ENCODE assay signal across 13 cellular contexts in the genomic region with DNA sequence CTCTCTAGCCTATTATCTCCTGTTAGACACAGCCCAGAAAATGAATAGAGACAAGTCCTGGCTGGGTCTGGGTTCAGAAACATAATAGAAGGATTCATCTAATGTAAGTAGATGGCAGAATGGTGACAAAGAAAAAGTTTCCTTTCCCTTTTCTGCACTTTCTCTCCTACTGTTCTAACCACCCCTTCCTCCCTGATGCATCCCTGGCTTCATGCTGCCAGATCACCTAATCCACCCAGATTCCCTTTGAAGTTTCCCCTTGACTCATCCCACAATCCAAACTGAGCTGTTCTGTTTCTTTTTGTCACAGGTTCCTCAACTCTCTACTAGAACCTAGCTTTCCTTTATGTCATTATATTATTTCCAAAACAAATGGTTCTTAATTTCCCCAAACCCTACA. TPM values are rescaled to one million over a fixed set of nuclear protein-coding genes. Genes with fewer than 3 reads are reported as not detected.
DNase-seq lines count a peak whose midpoint lies in the region; TF ChIP-seq lines count a peak whose summit lies in the region.
"Had no signal": no experiment of that assay in that cellular context is flagged by ENCODE, and none has a peak within 500 bp of the region (broad histone marks: within the 10 kb centered on the region; RNA-seq: fewer than 3 reads in every experiment).

No MANE protein-coding gene starts in this region.

- intact Hi-C loops in transverse colon (cut with DNase I; ENCODE audit: low total_unique reads) (no loop called here), tibial artery (cut with DNase I; ENCODE audit: low total_unique reads) (no loop called here)

- no peak for TF ChIP-seq CTCF in hepatocyte (IDR thresholded peaks at IDR 0.05; ENCODE audit: poor library complexity)
- no peak for TF ChIP-seq CTCF in transverse colon (IDR thresholded peaks at IDR 0.05)
- TF ChIP-seq CTCF in tibial artery (IDR thresholded peaks at IDR 0.05) = no peak

- peak overlapping the region; percentile 97 for H3K27ac ChIP-seq in hepatocyte
- H3K27ac ChIP-seq in transverse colon = peak overlapping the region; percentile 85 to 88 (median 85)
- no peak overlapping the region for H3K27ac ChIP-seq in tibial artery
- H3K27ac ChIP-seq: ovary had no signal

- H3K79me2 ChIP-seq in hepatocyte = peaks cover 23% of the 10 kb centered on the region

- no peaks in the 10 kb centered on the region for H4K20me1 ChIP-seq in hepatocyte (ENCODE audit: insufficient read depth, poor library complexity, severe bottlenecking)

- peak overlapping the region; percentile 55 for H3K4me2 ChIP-seq in hepatocyte

- no peak for TF ChIP-seq EP300 in transverse colon (IDR thresholded peaks at IDR 0.05; ENCODE audit: low read depth)

- in situ Hi-C loops in transverse colon (cut with MboI; ENCODE audit: low pct_ligation_motif_present in 1 of 4, low pct_unique_long_range_greater_than_20kb in 1 of 4, low sequenced_read_pairs in 3 of 4) = no loop called here

- H3K9me3 ChIP-seq in hepatocyte (ENCODE audit: low read depth) (no peaks in the 10 kb centered on the region), transverse colon (no peaks in the 10 kb centered on the region), tibial artery (no peaks in the 10 kb centered on the region)
- H3K9me3 ChIP-seq: ovary had no signal

- no peak overlapping the region for H2AFZ ChIP-seq in hepatocyte

- no peaks in the 10 kb centered on the region for H3K9me2 ChIP-seq in hepatocyte (replicated peaks; ENCODE audit: insufficient read depth)

- H3K4me1 ChIP-seq in hepatocyte (ENCODE audit: insufficient read depth) (peaks cover 30% of the 10 kb centered on the region), transverse colon (peaks cover 23 to 49% (median 29%) of the 10 kb centered on the region in 4 donors), tibial artery (no peaks in the 10 kb centered on the region)

- DNase-seq in NCI-H146 (lab: John Stamatoyannopoulos, UW) = peak; percentile 19
- DNase-seq in NCI-H146 treated with DMSO at 0.1 percent for 48 hours (lab: John Stamatoyannopoulos, UW; ENCODE audit: unreplicated experiment) = no peak
- peak; percentile 68 for DNase-seq in RPMI7951 (ENCODE audit: low read depth)
- DNase-seq in hepatocyte (ENCODE audit: low spot score) = no peak
- no peak for DNase-seq in transverse colon
- DNase-seq in NCI-H526 (lab: John Stamatoyannopoulos, UW) = no peak
- DNase-seq in NCI-H226 = no peak
- no peak for DNase-seq in tibial artery
- DNase-seq: 8988T; NCI-H1694 treated with DMSO at 0.1 percent for 48 hours; ovary; stimulated activated CD4-positive, alpha-beta T cell treated with anti-CD3 and anti-CD28 coated beads, Interleukin-2, amount 100 ng/mL, for 24 hours; stimulated activated naive CD4-positive, alpha-beta T cell had no signal

- H3K27me3 ChIP-seq in hepatocyte = no peaks in the 10 kb centered on the region
- H3K27me3 ChIP-seq in transverse colon = no peaks in the 10 kb centered on the region
- no peaks in the 10 kb centered on the region for H3K27me3 ChIP-seq in tibial artery
- H3K27me3 ChIP-seq: ovary had no signal

- H3K36me3 ChIP-seq in hepatocyte (replicated peaks; ENCODE audit: insufficient read depth, low read depth) (no peaks in the 10 kb centered on the region), transverse colon (no peaks in the 10 kb centered on the region), tibial artery (no peaks in the 10 kb centered on the region)
- H3K36me3 ChIP-seq: ovary had no signal

- H3K4me3 ChIP-seq in hepatocyte = no peak overlapping the region
- H3K4me3 ChIP-seq in transverse colon = no peak overlapping the region
- no peak overlapping the region for H3K4me3 ChIP-seq in tibial artery
- H3K4me3 ChIP-seq: ovary had no signal

- TF ChIP-seq POLR2A in transverse colon (IDR thresholded peaks at IDR 0.05) = no peak

RNA-seq across cellular contexts. Expression of gene MACC1, which starts 1.1 kb away (rescaled TPM):
- total RNA-seq in RPMI7951 (2014; rRNA removed; shearing (Covaris generic)) = 0.24 and 0.39 TPM in 2 replicates
- total RNA-seq in hepatocyte (42.9 and 46.0 TPM in 2 replicates), transverse colon (1 to 10 TPM; 5.2 to 9.8 (median 7.2) TPM)
- polyA plus RNA-seq in hepatocyte = 6.9 and 7.2 TPM in 2 replicates

Comparison
In these comparisons a context has a peak if more than half of its experiments do, and no peak if none do; other contexts are left out.
1. DNase-seq: peak in NCI-H146 (single experiment) and RPMI7951 (single experiment); none in NCI-H146 treated with DMSO at 0.1 percent for 48 hours (single experiment), hepatocyte (single experiment), transverse colon (single experiment), NCI-H526 (0 of 2), NCI-H226 (single experiment) and tibial artery (0 of 2).
2. H3K27ac ChIP-seq: peak in hepatocyte (single experiment) and transverse colon (4 of 4); none in tibial artery (0 of 2).